In the genomic region with DNA sequence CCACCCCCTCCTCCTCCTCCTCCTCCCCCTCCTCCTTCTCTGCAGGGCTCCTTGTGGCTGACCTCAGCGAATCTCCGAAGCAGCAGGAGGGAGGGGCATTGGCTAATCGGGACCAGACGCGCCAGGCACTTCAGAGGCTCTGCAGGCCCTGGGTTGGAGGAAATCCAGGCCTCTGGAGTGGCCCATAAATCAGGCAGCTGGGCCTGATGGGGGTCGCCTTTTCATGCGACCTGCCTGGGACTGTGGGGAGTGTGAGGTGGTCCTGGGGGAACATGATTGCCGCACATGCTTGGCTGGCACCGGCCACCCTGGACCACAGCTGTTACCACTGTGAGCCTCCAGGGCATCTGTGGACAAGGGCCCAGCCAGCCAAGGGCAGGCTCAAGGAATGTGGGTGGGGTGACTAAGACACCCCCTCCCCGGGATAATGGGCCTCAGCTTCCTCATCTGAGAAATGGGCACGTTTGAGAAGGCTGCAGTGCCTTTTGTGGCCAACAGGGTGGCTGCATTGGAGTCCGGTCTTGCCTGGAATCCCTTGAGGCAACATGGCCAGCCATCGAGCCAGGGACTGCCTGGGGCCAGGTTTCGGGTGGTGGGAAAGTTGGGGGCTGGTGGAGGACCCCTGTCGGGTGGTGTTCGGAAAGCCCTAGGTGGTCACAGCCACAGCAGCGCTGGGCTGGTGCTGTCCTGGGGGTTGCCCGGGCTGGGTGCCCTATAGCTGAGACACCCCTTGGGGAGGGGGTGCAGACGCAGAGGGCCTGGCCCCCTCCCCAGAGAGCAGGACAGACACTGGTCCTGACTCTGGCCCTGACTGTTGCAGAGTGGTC, we compare ENCODE assay signal across 2 cellular contexts.
A peak's percentile ranks its signal among the peaks of the same experiment; 100 is the strongest.
TF ChIP-seq lines count a peak whose summit lies in the region.

No MANE protein-coding gene starts in this region.

TF ChIP-seq in GM12878, 131 proteins besides CTCF, POLR2A, EP300 and RAD21 (continues in another document):
- TF ChIP-seq, protein P1, sequence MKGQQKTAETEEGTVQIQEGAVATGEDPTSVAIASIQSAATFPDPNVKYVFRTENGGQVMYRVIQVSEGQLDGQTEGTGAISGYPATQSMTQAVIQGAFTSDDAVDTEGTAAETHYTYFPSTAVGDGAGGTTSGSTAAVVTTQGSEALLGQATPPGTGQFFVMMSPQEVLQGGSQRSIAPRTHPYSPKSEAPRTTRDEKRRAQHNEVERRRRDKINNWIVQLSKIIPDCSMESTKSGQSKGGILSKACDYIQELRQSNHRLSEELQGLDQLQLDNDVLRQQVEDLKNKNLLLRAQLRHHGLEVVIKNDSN (IDR thresholded peaks at IDR 0.05; ENCODE audit: borderline replicate concordance, extremely low read length, insufficient read depth, low read depth, low read length): no peak
- TF ChIP-seq, protein P2, sequence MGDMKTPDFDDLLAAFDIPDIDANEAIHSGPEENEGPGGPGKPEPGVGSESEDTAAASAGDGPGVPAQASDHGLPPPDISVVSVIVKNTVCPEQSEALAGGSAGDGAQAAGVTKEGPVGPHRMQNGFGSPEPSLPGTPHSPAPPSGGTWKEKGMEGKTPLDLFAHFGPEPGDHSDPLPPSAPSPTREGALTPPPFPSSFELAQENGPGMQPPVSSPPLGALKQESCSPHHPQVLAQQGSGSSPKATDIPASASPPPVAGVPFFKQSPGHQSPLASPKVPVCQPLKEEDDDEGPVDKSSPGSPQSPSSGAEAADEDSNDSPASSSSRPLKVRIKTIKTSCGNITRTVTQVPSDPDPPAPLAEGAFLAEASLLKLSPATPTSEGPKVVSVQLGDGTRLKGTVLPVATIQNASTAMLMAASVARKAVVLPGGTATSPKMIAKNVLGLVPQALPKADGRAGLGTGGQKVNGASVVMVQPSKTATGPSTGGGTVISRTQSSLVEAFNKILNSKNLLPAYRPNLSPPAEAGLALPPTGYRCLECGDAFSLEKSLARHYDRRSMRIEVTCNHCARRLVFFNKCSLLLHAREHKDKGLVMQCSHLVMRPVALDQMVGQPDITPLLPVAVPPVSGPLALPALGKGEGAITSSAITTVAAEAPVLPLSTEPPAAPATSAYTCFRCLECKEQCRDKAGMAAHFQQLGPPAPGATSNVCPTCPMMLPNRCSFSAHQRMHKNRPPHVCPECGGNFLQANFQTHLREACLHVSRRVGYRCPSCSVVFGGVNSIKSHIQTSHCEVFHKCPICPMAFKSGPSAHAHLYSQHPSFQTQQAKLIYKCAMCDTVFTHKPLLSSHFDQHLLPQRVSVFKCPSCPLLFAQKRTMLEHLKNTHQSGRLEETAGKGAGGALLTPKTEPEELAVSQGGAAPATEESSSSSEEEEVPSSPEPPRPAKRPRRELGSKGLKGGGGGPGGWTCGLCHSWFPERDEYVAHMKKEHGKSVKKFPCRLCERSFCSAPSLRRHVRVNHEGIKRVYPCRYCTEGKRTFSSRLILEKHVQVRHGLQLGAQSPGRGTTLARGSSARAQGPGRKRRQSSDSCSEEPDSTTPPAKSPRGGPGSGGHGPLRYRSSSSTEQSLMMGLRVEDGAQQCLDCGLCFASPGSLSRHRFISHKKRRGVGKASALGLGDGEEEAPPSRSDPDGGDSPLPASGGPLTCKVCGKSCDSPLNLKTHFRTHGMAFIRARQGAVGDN (IDR thresholded peaks at IDR 0.05): no peak
- TF ChIP-seq TCF7 (IDR thresholded peaks at IDR 0.05; ENCODE audit: borderline replicate concordance) (no peak), SRF (IDR thresholded peaks at IDR 0.05; ENCODE audit: low read depth in 2 of 2, low read length in 2 of 2) (no peak), NRF1 (conservative IDR thresholded peaks at IDR 0.05; ENCODE audit: low read depth, low read length) (no peak), STAT3 (IDR thresholded peaks at IDR 0.05; ENCODE audit: low read depth, low read length) (no peak), BMI1 (IDR thresholded peaks at IDR 0.05; ENCODE audit: borderline replicate concordance) (no peak), RAD51 (IDR thresholded peaks at IDR 0.05) (no peak), SMAD5 (IDR thresholded peaks at IDR 0.05; ENCODE audit: low read depth) (no peak), IKZF2 (IDR thresholded peaks at IDR 0.05) (no peak)
- TF ChIP-seq, protein P3, sequence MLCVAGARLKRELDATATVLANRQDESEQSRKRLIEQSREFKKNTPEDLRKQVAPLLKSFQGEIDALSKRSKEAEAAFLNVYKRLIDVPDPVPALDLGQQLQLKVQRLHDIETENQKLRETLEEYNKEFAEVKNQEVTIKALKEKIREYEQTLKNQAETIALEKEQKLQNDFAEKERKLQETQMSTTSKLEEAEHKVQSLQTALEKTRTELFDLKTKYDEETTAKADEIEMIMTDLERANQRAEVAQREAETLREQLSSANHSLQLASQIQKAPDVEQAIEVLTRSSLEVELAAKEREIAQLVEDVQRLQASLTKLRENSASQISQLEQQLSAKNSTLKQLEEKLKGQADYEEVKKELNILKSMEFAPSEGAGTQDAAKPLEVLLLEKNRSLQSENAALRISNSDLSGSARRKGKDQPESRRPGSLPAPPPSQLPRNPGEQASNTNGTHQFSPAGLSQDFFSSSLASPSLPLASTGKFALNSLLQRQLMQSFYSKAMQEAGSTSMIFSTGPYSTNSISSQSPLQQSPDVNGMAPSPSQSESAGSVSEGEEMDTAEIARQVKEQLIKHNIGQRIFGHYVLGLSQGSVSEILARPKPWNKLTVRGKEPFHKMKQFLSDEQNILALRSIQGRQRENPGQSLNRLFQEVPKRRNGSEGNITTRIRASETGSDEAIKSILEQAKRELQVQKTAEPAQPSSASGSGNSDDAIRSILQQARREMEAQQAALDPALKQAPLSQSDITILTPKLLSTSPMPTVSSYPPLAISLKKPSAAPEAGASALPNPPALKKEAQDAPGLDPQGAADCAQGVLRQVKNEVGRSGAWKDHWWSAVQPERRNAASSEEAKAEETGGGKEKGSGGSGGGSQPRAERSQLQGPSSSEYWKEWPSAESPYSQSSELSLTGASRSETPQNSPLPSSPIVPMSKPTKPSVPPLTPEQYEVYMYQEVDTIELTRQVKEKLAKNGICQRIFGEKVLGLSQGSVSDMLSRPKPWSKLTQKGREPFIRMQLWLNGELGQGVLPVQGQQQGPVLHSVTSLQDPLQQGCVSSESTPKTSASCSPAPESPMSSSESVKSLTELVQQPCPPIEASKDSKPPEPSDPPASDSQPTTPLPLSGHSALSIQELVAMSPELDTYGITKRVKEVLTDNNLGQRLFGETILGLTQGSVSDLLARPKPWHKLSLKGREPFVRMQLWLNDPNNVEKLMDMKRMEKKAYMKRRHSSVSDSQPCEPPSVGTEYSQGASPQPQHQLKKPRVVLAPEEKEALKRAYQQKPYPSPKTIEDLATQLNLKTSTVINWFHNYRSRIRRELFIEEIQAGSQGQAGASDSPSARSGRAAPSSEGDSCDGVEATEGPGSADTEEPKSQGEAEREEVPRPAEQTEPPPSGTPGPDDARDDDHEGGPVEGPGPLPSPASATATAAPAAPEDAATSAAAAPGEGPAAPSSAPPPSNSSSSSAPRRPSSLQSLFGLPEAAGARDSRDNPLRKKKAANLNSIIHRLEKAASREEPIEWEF (IDR thresholded peaks at IDR 0.05; ENCODE audit: insufficient replicate concordance, low read depth, low read length): no peak
- TF ChIP-seq, protein P4, sequence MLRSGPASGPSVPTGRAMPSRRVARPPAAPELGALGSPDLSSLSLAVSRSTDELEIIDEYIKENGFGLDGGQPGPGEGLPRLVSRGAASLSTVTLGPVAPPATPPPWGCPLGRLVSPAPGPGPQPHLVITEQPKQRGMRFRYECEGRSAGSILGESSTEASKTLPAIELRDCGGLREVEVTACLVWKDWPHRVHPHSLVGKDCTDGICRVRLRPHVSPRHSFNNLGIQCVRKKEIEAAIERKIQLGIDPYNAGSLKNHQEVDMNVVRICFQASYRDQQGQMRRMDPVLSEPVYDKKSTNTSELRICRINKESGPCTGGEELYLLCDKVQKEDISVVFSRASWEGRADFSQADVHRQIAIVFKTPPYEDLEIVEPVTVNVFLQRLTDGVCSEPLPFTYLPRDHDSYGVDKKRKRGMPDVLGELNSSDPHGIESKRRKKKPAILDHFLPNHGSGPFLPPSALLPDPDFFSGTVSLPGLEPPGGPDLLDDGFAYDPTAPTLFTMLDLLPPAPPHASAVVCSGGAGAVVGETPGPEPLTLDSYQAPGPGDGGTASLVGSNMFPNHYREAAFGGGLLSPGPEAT (IDR thresholded peaks at IDR 0.05; ENCODE audit: low read depth): no peak

TF ChIP-seq in HepG2, 621 proteins besides CTCF, POLR2A, EP300 and RAD21:
- no peak for TF ChIP-seq ZNF652 (CRISPR knock-in tag; IDR thresholded peaks at IDR 0.05; ENCODE audit: borderline replicate concordance, low read depth)
- TF ChIP-seq ZNF629 (CRISPR knock-in tag; conservative IDR thresholded peaks at IDR 0.05): peak; percentile 94
- TF ChIP-seq ZMYM3 (CRISPR knock-in tag; IDR thresholded peaks at IDR 0.05): peak; percentile 65
